In the genomic region with DNA sequence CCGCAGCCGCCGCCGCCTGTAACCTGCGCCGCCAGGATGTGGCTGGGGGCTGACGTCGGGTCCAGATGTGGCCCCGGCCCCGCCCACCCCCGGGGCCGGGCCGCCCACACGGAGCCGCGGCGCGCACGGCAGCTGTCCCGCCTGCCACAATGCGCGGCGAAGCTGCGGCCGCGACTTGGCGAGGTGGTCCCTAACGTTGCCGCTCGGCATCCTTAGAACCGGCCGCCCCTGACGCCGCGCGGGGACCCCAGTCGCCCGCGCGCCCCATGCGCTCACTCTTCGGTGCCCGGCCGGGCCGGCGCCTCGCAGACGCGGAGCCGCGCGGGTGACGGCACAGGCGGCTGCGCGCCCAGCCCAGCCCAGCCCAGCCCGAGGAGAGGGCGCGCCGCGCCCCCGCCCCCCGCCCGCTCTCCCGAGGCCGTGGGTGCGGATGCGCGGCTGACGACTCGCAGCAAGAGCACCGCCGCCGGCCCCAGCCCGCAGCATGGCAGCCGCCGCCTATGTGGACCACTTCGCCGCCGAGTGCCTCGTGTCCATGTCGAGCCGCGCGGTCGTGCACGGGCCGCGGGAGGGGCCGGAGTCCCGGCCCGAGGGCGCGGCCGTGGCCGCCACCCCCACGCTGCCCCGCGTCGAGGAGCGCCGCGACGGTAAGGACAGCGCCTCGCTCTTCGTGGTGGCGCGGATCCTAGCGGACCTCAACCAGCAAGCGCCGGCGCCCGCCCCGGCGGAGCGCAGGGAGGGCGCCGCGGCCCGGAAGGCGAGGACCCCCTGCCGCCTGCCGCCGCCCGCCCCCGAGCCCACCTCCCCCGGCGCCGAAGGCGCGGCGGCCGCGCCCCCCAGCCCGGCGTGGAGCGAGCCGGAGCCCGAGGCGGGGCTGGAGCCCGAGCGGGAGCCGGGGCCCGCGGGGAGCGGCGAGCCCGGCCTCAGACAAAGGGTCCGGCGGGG, we compare ENCODE assay signal across 8 cellular contexts. TPM values are rescaled to one million over a fixed set of nuclear protein-coding genes. Genes with fewer than 3 reads are reported as not detected.
DNase-seq lines count a peak whose midpoint lies in the region; ATAC-seq and TF ChIP-seq lines count a peak whose summit lies in the region.

A gene (plus strand): TSS at position 107 of the 945 bp plus-strand sequence. CDS start 378 bp downstream, at position 485.

- H3K36me3 ChIP-seq in muscle layer of duodenum (ENCODE audit: control insufficient read depth in 1 of 2, insufficient read depth in 2 of 2, low read length in 2 of 2) (peaks cover 0 to 2% of the 10 kb centered on the region in 2 donors), stomach (no peaks in the 10 kb centered on the region)

- ATAC-seq in GM21576 (IDR thresholded peaks at IDR 0.05; ENCODE audit: unreplicated experiment), result peak; percentile 42
- peak; percentile 59 for ATAC-seq in activated CD8-positive, alpha-beta memory T cell treated with anti-CD3 and anti-CD28 coated beads, Interleukin-2, amount 10 ng/mL, durations not matched to agents 7 days and 5 days

- H3K4me1 ChIP-seq in muscle layer of duodenum (ENCODE audit: control insufficient read depth in 1 of 2, insufficient read depth in 2 of 2, low read length in 2 of 2) (peaks cover 22 to 34% of the 10 kb centered on the region in 2 donors), stomach (peaks cover 30 to 55% (median 48%) of the 10 kb centered on the region in 4 donors)

- no peaks in the 10 kb centered on the region for H3K9me3 ChIP-seq in muscle layer of duodenum (ENCODE audit: control insufficient read depth in 1 of 2, low read length in 2 of 2)
- no peaks in the 10 kb centered on the region for H3K9me3 ChIP-seq in stomach

- H3K27ac ChIP-seq in muscle layer of duodenum (ENCODE audit: low read length) (peak within 1 kb of the TSS; percentile 89), stomach (peak within 1 kb of the TSS; percentile 99 to 100 (median 100))

- no peak for TF ChIP-seq POLR2A in stomach (IDR thresholded peaks at IDR 0.05)

- no peaks in the 10 kb centered on the region for H3K27me3 ChIP-seq in muscle layer of duodenum (ENCODE audit: low read depth, low read length)
- no peaks in the 10 kb centered on the region for H3K27me3 ChIP-seq in stomach

- DNase-seq in Daoy (ENCODE audit: low read depth) (no peak), epithelial cell of proximal tubule (ENCODE audit: low read depth) (no peak), stomach (peak; percentile 74), GDM1 (lab: John Stamatoyannopoulos, UW) (no peak)
- DNase-seq in activated CD8-positive, alpha-beta memory T cell treated with anti-CD3 and anti-CD28 coated beads, Interleukin-2, amount 10 ng/mL, durations not matched to agents 7 days and 5 days, result peak; percentile 81

- H3K9me3 Mint-ChIP-seq in activated CD8-positive, alpha-beta memory T cell treated with anti-CD3 and anti-CD28 coated beads, Interleukin-2, amount 10 ng/mL, durations not matched to agents 7 days and 5 days (ENCODE audit: low read depth), result no peaks in the 10 kb centered on the region

- peaks cover 20% of the 10 kb centered on the region for H3K36me3 Mint-ChIP-seq in activated CD8-positive, alpha-beta memory T cell treated with anti-CD3 and anti-CD28 coated beads, Interleukin-2, amount 10 ng/mL, durations not matched to agents 7 days and 5 days

- no peak for TF ChIP-seq RAD21 in Ishikawa (IDR thresholded peaks at IDR 0.05; ENCODE audit: low read depth)

- intact Hi-C loops in stomach (cut with DNase I; ENCODE audit: low total_unique reads), result no loop called here

- peak within 1 kb of the TSS; percentile 86 for H3K4me3 Mint-ChIP-seq in activated CD8-positive, alpha-beta memory T cell treated with anti-CD3 and anti-CD28 coated beads, Interleukin-2, amount 10 ng/mL, durations not matched to agents 7 days and 5 days

- H3K4me3 ChIP-seq in epithelial cell of proximal tubule (ENCODE audit: low read depth, low read length) (peak within 1 kb of the TSS; percentile 75), muscle layer of duodenum (ENCODE audit: low read depth in 1 of 2, low read length in 2 of 2) (peak within 1 kb of the TSS; percentile 71 to 74), stomach (peak within 1 kb of the TSS; percentile 67 to 89 (median 78))

- 0 to 1% (median 1%) methylated on average over 25 to 149 of the region's 151 CpGs for WGBS in stomach, 5 donors

- no peaks in the 10 kb centered on the region for H3K27me3 Mint-ChIP-seq in activated CD8-positive, alpha-beta memory T cell treated with anti-CD3 and anti-CD28 coated beads, Interleukin-2, amount 10 ng/mL, durations not matched to agents 7 days and 5 days

- CTCF ChIA-PET in activated CD8-positive, alpha-beta memory T cell treated with anti-CD3 and anti-CD28 coated beads, Interleukin-2, amount 10 ng/mL, durations not matched to agents 7 days and 5 days (lab: Charles Lee), result interaction anchor here (0.7 to 4.0 kb wide), 9 partner anchors 21 to 162 kb away, joined by 3 to 24 read pairs (median 3); no protein-coding TSS in a partner anchor

- H3K27ac Mint-ChIP-seq in activated CD8-positive, alpha-beta memory T cell treated with anti-CD3 and anti-CD28 coated beads, Interleukin-2, amount 10 ng/mL, durations not matched to agents 7 days and 5 days, result peak within 1 kb of the TSS; percentile 93

- H3K4me1 Mint-ChIP-seq in activated CD8-positive, alpha-beta memory T cell treated with anti-CD3 and anti-CD28 coated beads, Interleukin-2, amount 10 ng/mL, durations not matched to agents 7 days and 5 days, result peaks cover 43% of the 10 kb centered on the region

- TF ChIP-seq CTCF in epithelial cell of proximal tubule (conservative IDR thresholded peaks at IDR 0.05; ENCODE audit: low read depth, low read length) (no peak), stomach (IDR thresholded peaks at IDR 0.05) (no peak)

- no peak for TF ChIP-seq EP300 in Ishikawa (IDR thresholded peaks at IDR 0.05; ENCODE audit: borderline replicate concordance)
- no peak for TF ChIP-seq EP300 in stomach (IDR thresholded peaks at IDR 0.05)

TF ChIP-seq in Ishikawa, 13 proteins besides CTCF, POLR2A, EP300 and RAD21:
- TF ChIP-seq YY1 (IDR thresholded peaks at IDR 0.05; ENCODE audit: low read depth), result no peak
- TF ChIP-seq EGR1 (IDR thresholded peaks at IDR 0.05), result peak; percentile 25; the same call in 1 of the 2 replicates

RNA-seq across cellular contexts. Expression of the gene that starts here (rescaled TPM):
- total RNA-seq in Daoy (2014; rRNA removed; shearing (Covaris generic)), result 21.4 and 24.9 TPM in 2 replicates
- total RNA-seq in activated CD8-positive, alpha-beta memory T cell treated with anti-CD3 and anti-CD28 coated beads, Interleukin-2, amount 10 ng/mL, durations not matched to agents 7 days and 5 days, result 100 to 1,000 TPM; 163 to 206 TPM
- total RNA-seq in epithelial cell of proximal tubule (20.5 and 66.2 TPM in 2 replicates), stomach (10 to 100 TPM in 4 of 5 donors, 1 to 10 TPM in 1; 9.3 to 74.0 (median 38.8) TPM)
- 10 to 100 TPM; 23.0 to 30.7 (median 24.3) TPM for polyA plus RNA-seq in stomach

Comparison
In these comparisons a context has a peak if more than half of its experiments do, and no peak if none do; other contexts are left out.
1. DNase-seq: peak in activated CD8-positive, alpha-beta memory T cell treated with anti-CD3 and anti-CD28 coated beads, Interleukin-2, amount 10 ng/mL, durations not matched to agents 7 days and 5 days (single experiment) and stomach (single experiment); none in Daoy (single experiment), epithelial cell of proximal tubule (single experiment) and GDM1 (single experiment).
2. Peak in every context shown above with its lines, with median percentiles within 50 percentile points of each other: H3K4me3 ChIP-seq.